ENCODE assay signal across 14 cellular contexts in genomic region chrX:34810364-34810763, GRCh38.
DNase-seq lines count a peak whose midpoint lies in the region; ATAC-seq, FAIRE-seq and TF ChIP-seq lines count a peak whose summit lies in the region.
"Had no signal": no experiment of that assay in that cellular context is flagged by ENCODE, and none has a peak within 500 bp of the region (broad histone marks: within the 10 kb centered on the region; RNA-seq: fewer than 3 reads in every experiment).

No MANE protein-coding gene starts in this region.

- H3K36me3 ChIP-seq in breast epithelium (no peaks in the 10 kb centered on the region), SJSA1 (no peaks in the 10 kb centered on the region)

- DNase-seq in MCF 10A (ENCODE audit: unreplicated experiment): peak; percentile 28
- DNase-seq in breast epithelium (ENCODE audit: low spot score in 2 of 2): no peak
- DNase-seq in SJSA1 (ENCODE audit: low read depth in 1 of 2, low spot score in 2 of 2): peak in 1 of 2 experiments; percentile 53
- peak; percentile 5 for DNase-seq in fibroblast of villous mesenchyme (ENCODE audit: low read depth)
- DNase-seq in urothelium cell line (ENCODE audit: low spot score): peak; percentile 3
- no peak for DNase-seq in frontal cortex (ENCODE audit: low spot score in 2 of 2)
- no peak for DNase-seq in SKM-1 (lab: John Stamatoyannopoulos, UW; ENCODE audit: unreplicated experiment)
- DNase-seq: NCI-H1048; NCI-H510A; Right ventricle myocardium superior; stimulated activated CD4-positive, alpha-beta T cell treated with anti-CD3 and anti-CD28 coated beads, Interleukin-15, amount 100 ng/mL, for 24 hours; stimulated activated CD8-positive, alpha-beta memory T cell treated with anti-CD3 and anti-CD28 coated beads, Interleukin-4, amount 100 ng/mL, for 48 hours had no signal

- H3K9me3 ChIP-seq in breast epithelium: no peaks in the 10 kb centered on the region
- no peaks in the 10 kb centered on the region for H3K9me3 ChIP-seq in SJSA1 (replicated peaks)

- no peaks in the 10 kb centered on the region for H3K4me1 Mint-ChIP-seq in MCF 10A (ENCODE audit: insufficient read depth, unreplicated experiment)

- H3K27me3 ChIP-seq in breast epithelium (peaks cover 0 to 7% of the 10 kb centered on the region in 2 donors), SJSA1 (replicated peaks) (no peaks in the 10 kb centered on the region)

- intact Hi-C loops in MCF 10A (cut with micrococcal nuclease) (no loop called here), breast epithelium (cut with DNase I; ENCODE audit: low total_unique reads) (no loop called here)

- no peak for ATAC-seq in HG02938 (IDR thresholded peaks at IDR 0.05; ENCODE audit: unreplicated experiment)
- ATAC-seq: GM12878 had no signal

- no peak overlapping the region for H3K4me3 Mint-ChIP-seq in MCF 10A (ENCODE audit: unreplicated experiment)

- H3K27ac Mint-ChIP-seq in MCF 10A (ENCODE audit: low read depth, unreplicated experiment): no peak overlapping the region

- no peak for TF ChIP-seq CTCF in MCF 10A (IDR thresholded peaks at IDR 0.05; ENCODE audit: unreplicated experiment)
- TF ChIP-seq CTCF in breast epithelium (IDR thresholded peaks at IDR 0.05): no peak
- TF ChIP-seq CTCF in fibroblast of villous mesenchyme (IDR thresholded peaks at IDR 0.05; ENCODE audit: insufficient read depth, low read depth, low read length): no peak

- no TSS peak for BruUV-seq in MCF 10A (replicated peaks; lab: Mats Ljungman, UMichigan)

- FAIRE-seq in urothelium cell line (lab: Jason Lieb, UNC): no peak
- no peak for FAIRE-seq in frontal cortex (lab: Jason Lieb, UNC)
- FAIRE-seq: GM12878 had no signal

- no peaks in the 10 kb centered on the region for H3K4me1 ChIP-seq in breast epithelium
- peaks cover 12% of the 10 kb centered on the region for H3K4me1 ChIP-seq in SJSA1 (replicated peaks)

- POLR2A ChIA-PET in MCF 10A (lab: Yijun Ruan, JAX): no interaction called here

- no peaks in the 10 kb centered on the region for H3K9me3 Mint-ChIP-seq in MCF 10A (ENCODE audit: unreplicated experiment)

- H3K27ac ChIP-seq in breast epithelium (no peak overlapping the region), SJSA1 (0 out of 2 replicates have a peak overlapping the region, but pooled peaks have one; percentile 50)

- peaks cover 4% of the 10 kb centered on the region for H3K27me3 Mint-ChIP-seq in MCF 10A (ENCODE audit: insufficient read depth, unreplicated experiment)

- no peak overlapping the region for H3K4me3 ChIP-seq in breast epithelium
- H3K4me3 ChIP-seq in SJSA1: no peak overlapping the region
- no peak overlapping the region for H3K4me3 ChIP-seq in fibroblast of villous mesenchyme (ENCODE audit: low read depth, low read length)
- H3K4me3 ChIP-seq: GM12878 had no signal

- CTCF ChIA-PET in MCF 10A (lab: Yijun Ruan, JAX): interaction anchor here (0.7 kb wide), 1 partner anchor 73 kb away, joined by 3 read pairs; no protein-coding TSS in a partner anchor

- TF ChIP-seq POLR2A in breast epithelium (IDR thresholded peaks at IDR 0.05): no peak

- H3K36me3 Mint-ChIP-seq in MCF 10A (ENCODE audit: insufficient read depth, unreplicated experiment): no peaks in the 10 kb centered on the region

Comparison
In these comparisons a context has a peak if more than half of its experiments do, and no peak if none do; other contexts are left out.
1. DNase-seq: peak in MCF 10A (single experiment), fibroblast of villous mesenchyme (single experiment) and urothelium cell line (single experiment); none in breast epithelium (0 of 2), frontal cortex (0 of 2) and SKM-1 (single experiment).